ENCODE assay signal across 7 cellular contexts in genomic region chr17:38930782-38931181, GRCh38. TPM values are rescaled to one million over a fixed set of nuclear protein-coding genes. Genes with fewer than 3 reads are reported as not detected.
"Had no signal": no experiment of that assay in that cellular context is flagged by ENCODE, and none has a peak within 500 bp of the region (broad histone marks: within the 10 kb centered on the region; RNA-seq: fewer than 3 reads in every experiment).

No MANE protein-coding gene starts in this region.

RNA-seq across cellular contexts. Expression of gene FBXO47, which starts 36.4 kb away (rescaled TPM):
- total RNA-seq: GM23338, H1, H4, H7, H9, HFFc6 had no signal
- polyA plus RNA-seq: GM23248, GM23338, H1 had no signal
